Comparison of ENCODE assay signal across 22 cellular contexts in genomic region chr22:20400606-20401375, GRCh38.
"Had no signal": no experiment of that assay in that cellular context is flagged by ENCODE, and none has a peak within 500 bp of the region (broad histone marks: within the 10 kb centered on the region; RNA-seq: fewer than 3 reads in every experiment).

No MANE protein-coding gene starts in this region.

- H3K27ac ChIP-seq: esophagus squamous epithelium, gastroesophageal sphincter, left lung, lower lobe of right lung, psoas muscle, right lobe of liver, testis, transverse colon had no signal

- DNase-seq: effector memory CD8-positive, alpha-beta T cell; esophagus squamous epithelium; foreskin fibroblast; glutamatergic neuron; kidney glomerular epithelial cell; left lung; lower lobe of right lung; midbrain; naive B cell; psoas muscle; retina; stimulated activated CD4-positive, alpha-beta T cell treated with anti-CD3 and anti-CD28 coated beads, Interleukin-4, amount 100 ng/mL, for 1 hour; stimulated activated CD8-positive, alpha-beta memory T cell treated with anti-CD3 and anti-CD28 coated beads, Interleukin-4, amount 100 ng/mL, for 48 hours; testis; transverse colon had no signal

- H3K27me3 ChIP-seq: esophagus squamous epithelium, gastroesophageal sphincter, left lung, right lobe of liver, testis, transverse colon had no signal

- H3K9me3 Mint-ChIP-seq: effector memory CD8-positive, alpha-beta T cell; memory B cell; nephron; stimulated activated memory B cell treated with anti-CD40 and anti-IgM and Interleukin-4, amounts not matched to agents 10 μg/mL and 1 μg/mL and 100 μg/mL, for 72 hours; stimulated activated naive CD8-positive, alpha-beta T cell treated with anti-CD3 and anti-CD28 coated beads, Interleukin-15, Interleukin-2, amounts not matched to agents 100 ng/mL and 50 ng/mL, for 24 hours had no signal

- H3K4me3 ChIP-seq: esophagus squamous epithelium, gastroesophageal sphincter, left lung, lower lobe of right lung, psoas muscle, right lobe of liver, testis, transverse colon had no signal

- H3K27me3 Mint-ChIP-seq: central memory CD8-positive, alpha-beta T cell; effector memory CD8-positive, alpha-beta T cell; memory B cell; naive B cell; stimulated activated memory B cell treated with anti-CD40 and anti-IgM and Interleukin-4, amounts not matched to agents 10 μg/mL and 1 μg/mL and 100 μg/mL, for 72 hours; stimulated activated naive CD8-positive, alpha-beta T cell treated with anti-CD3 and anti-CD28 coated beads, Interleukin-15, Interleukin-2, amounts not matched to agents 100 ng/mL and 50 ng/mL, for 24 hours had no signal

- H3K4me1 ChIP-seq: lower lobe of right lung had no signal

- ATAC-seq: effector memory CD8-positive, alpha-beta T cell; gastroesophageal sphincter; left lung; lower lobe of right lung; psoas muscle; right lobe of liver; stimulated activated memory B cell treated with anti-CD40 and anti-IgM and Interleukin-4, amounts not matched to agents 10 μg/mL and 1 μg/mL and 100 μg/mL, for 72 hours had no signal

- H3K27ac Mint-ChIP-seq: memory B cell; nephron; stimulated activated memory B cell treated with anti-CD40 and anti-IgM and Interleukin-4, amounts not matched to agents 10 μg/mL and 1 μg/mL and 100 μg/mL, for 72 hours; stimulated activated naive CD8-positive, alpha-beta T cell treated with anti-CD3 and anti-CD28 coated beads, Interleukin-15, Interleukin-2, amounts not matched to agents 100 ng/mL and 50 ng/mL, for 24 hours had no signal

- H3K36me3 ChIP-seq: transverse colon had no signal

- H3K4me3 Mint-ChIP-seq: central memory CD8-positive, alpha-beta T cell; effector memory CD8-positive, alpha-beta T cell; memory B cell; naive B cell; nephron; stimulated activated memory B cell treated with anti-CD40 and anti-IgM and Interleukin-4, amounts not matched to agents 10 μg/mL and 1 μg/mL and 100 μg/mL, for 72 hours; stimulated activated naive CD8-positive, alpha-beta T cell treated with anti-CD3 and anti-CD28 coated beads, Interleukin-15, Interleukin-2, amounts not matched to agents 100 ng/mL and 50 ng/mL, for 24 hours had no signal

- H3K9me3 ChIP-seq: esophagus squamous epithelium, gastroesophageal sphincter, left lung, lower lobe of right lung, psoas muscle, right lobe of liver, testis, transverse colon had no signal
